Comparison of ENCODE assay signal across 31 cellular contexts in genomic region chr12:10115890-10116289, GRCh38. TPM values are rescaled to one million over a fixed set of nuclear protein-coding genes. Genes with fewer than 3 reads are reported as not detected.
"Had no signal": no experiment of that assay in that cellular context is flagged by ENCODE, and none has a peak within 500 bp of the region (broad histone marks: within the 10 kb centered on the region; RNA-seq: fewer than 3 reads in every experiment).

No MANE protein-coding gene starts in this region.

- H3K27ac Mint-ChIP-seq: activated CD4-positive, alpha-beta T cell treated with anti-CD3 and anti-CD28 coated beads, Interleukin-2, amount 10 ng/mL, durations not matched to agents 24 days and 14 days; activated CD8-positive, alpha-beta T cell treated with anti-CD3 and anti-CD28 coated beads, Interleukin-2, amount 10 ng/mL, durations not matched to agents 7 days and 5 days; activated naive CD4-positive, alpha-beta T cell treated with anti-CD3 and anti-CD28 coated beads, Interleukin-2, amount 50 U/mL, for 24 hours; activated naive CD8-positive, alpha-beta T cell treated with anti-CD3 and anti-CD28 coated beads, Interleukin-2, amount 10 ng/mL, durations not matched to agents 7 days and 5 days; activated T-cell treated with anti-CD3 and anti-CD28 coated beads, Interleukin-2, amount 50 U/mL, for 24 hours; activated T-helper 2 cell treated with anti-CD3 and anti-CD28 coated beads, Interferon-gamma antibody, Interleukin-2, Interleukin-4, amounts not matched to agents 10 μg/mL and 5 μg/mL and 100 μg/mL, durations not matched to agents 14 hours and 24 hours and 36 hours; T-helper 1 cell treated with Interleukin-12 subunit alpha and Interleukin-12 subunit beta and Interleukin-4 antibody, amounts not matched to agents 30 μg/mL and 1 μg/mL, for 36 hours; T-helper 2 cell treated with Interferon-gamma antibody and Interleukin-4, amounts not matched to agents 5 μg/mL and 100 μg/mL, for 36 hours had no signal

- H3K9me3 ChIP-seq: ascending aorta, Peyer's patch, SJSA1, SK-N-SH had no signal

- FAIRE-seq: TTC549 had no signal

- H3K4me3 Mint-ChIP-seq: activated CD4-positive, alpha-beta T cell treated with anti-CD3 and anti-CD28 coated beads, Interleukin-2, amount 10 ng/mL, durations not matched to agents 24 days and 14 days; activated CD8-positive, alpha-beta T cell treated with anti-CD3 and anti-CD28 coated beads, Interleukin-2, amount 10 ng/mL, durations not matched to agents 7 days and 5 days; activated naive CD4-positive, alpha-beta T cell treated with anti-CD3 and anti-CD28 coated beads, Interleukin-2, amount 50 U/mL, for 24 hours; activated naive CD8-positive, alpha-beta T cell treated with anti-CD3 and anti-CD28 coated beads, Interleukin-2, amount 10 ng/mL, durations not matched to agents 7 days and 5 days; activated T-cell treated with anti-CD3 and anti-CD28 coated beads, Interleukin-2, amount 50 U/mL, for 24 hours; T-helper 1 cell treated with Interleukin-12 subunit alpha and Interleukin-12 subunit beta and Interleukin-4 antibody, amounts not matched to agents 30 μg/mL and 1 μg/mL, for 36 hours; T-helper 2 cell treated with Interferon-gamma antibody and Interleukin-4, amounts not matched to agents 5 μg/mL and 100 μg/mL, for 36 hours had no signal

- H3K4me3 ChIP-seq: ascending aorta, breast epithelium, Peyer's patch, SJSA1 had no signal

- H3K4me1 Mint-ChIP-seq: activated CD4-positive, alpha-beta T cell treated with anti-CD3 and anti-CD28 coated beads, Interleukin-2, amount 10 ng/mL, durations not matched to agents 24 days and 14 days; activated naive CD4-positive, alpha-beta T cell treated with anti-CD3 and anti-CD28 coated beads, Interleukin-2, amount 50 U/mL, for 24 hours; activated naive CD8-positive, alpha-beta T cell treated with anti-CD3 and anti-CD28 coated beads, Interleukin-2, amount 10 ng/mL, durations not matched to agents 7 days and 5 days had no signal

- H3K36me3 Mint-ChIP-seq: activated naive CD4-positive, alpha-beta T cell treated with anti-CD3 and anti-CD28 coated beads, Interleukin-2, amount 50 U/mL, for 24 hours; activated naive CD8-positive, alpha-beta T cell treated with anti-CD3 and anti-CD28 coated beads, Interleukin-2, amount 10 ng/mL, durations not matched to agents 7 days and 5 days had no signal

- H3K9me3 Mint-ChIP-seq: activated CD4-positive, alpha-beta T cell treated with anti-CD3 and anti-CD28 coated beads, Interleukin-2, amount 10 ng/mL, durations not matched to agents 24 days and 14 days; activated naive CD4-positive, alpha-beta T cell treated with anti-CD3 and anti-CD28 coated beads, Interleukin-2, amount 50 U/mL, for 24 hours; activated T-cell treated with anti-CD3 and anti-CD28 coated beads, Interleukin-2, amount 50 U/mL, for 24 hours; activated T-helper 2 cell treated with anti-CD3 and anti-CD28 coated beads, Interferon-gamma antibody, Interleukin-2, Interleukin-4, amounts not matched to agents 10 μg/mL and 5 μg/mL and 100 μg/mL, durations not matched to agents 14 hours and 24 hours and 36 hours; T-helper 1 cell treated with Interleukin-12 subunit alpha and Interleukin-12 subunit beta and Interleukin-4 antibody, amounts not matched to agents 30 μg/mL and 1 μg/mL, for 36 hours; T-helper 2 cell treated with Interferon-gamma antibody and Interleukin-4, amounts not matched to agents 5 μg/mL and 100 μg/mL, for 36 hours had no signal

- H3K4me2 ChIP-seq: SK-N-SH had no signal

- H3K27ac ChIP-seq: ascending aorta, breast epithelium, Peyer's patch, SJSA1 had no signal

- H3K27me3 Mint-ChIP-seq: activated T-cell treated with anti-CD3 and anti-CD28 coated beads, Interleukin-2, amount 50 U/mL, for 24 hours had no signal

- ATAC-seq: activated CD8-positive, alpha-beta T cell treated with anti-CD3 and anti-CD28 coated beads, Interleukin-2, amount 10 ng/mL, durations not matched to agents 7 days and 5 days; PC-3 had no signal

- H3K4me1 ChIP-seq: ascending aorta, breast epithelium, Peyer's patch had no signal

- DNase-seq: activated CD4-positive, alpha-beta T cell treated with anti-CD3 and anti-CD28 coated beads, Interleukin-2, amount 10 ng/mL, durations not matched to agents 24 days and 14 days; activated CD4-positive, alpha-beta T cell treated with anti-CD3 and anti-CD28 coated beads, Interleukin-2, amount 50 U/mL, for 48 hours; activated CD8-positive, alpha-beta T cell treated with anti-CD3 and anti-CD28 coated beads, Interleukin-2, amount 10 ng/mL, durations not matched to agents 7 days and 5 days; activated gamma-delta T cell; activated naive CD4-positive, alpha-beta T cell treated with Interleukin-2 at 50 U/mL for 16 hours; activated naive CD8-positive, alpha-beta T cell treated with anti-CD3 and anti-CD28 coated beads, Interleukin-2, amount 10 ng/mL, durations not matched to agents 7 days and 5 days; activated T-cell treated with anti-CD3 and anti-CD28 coated beads, Interleukin-2, amount 50 U/mL, for 24 hours; amygdala; central memory CD4-positive, alpha-beta T cell; NCI-H1092 treated with DMSO at 0.1 percent for 48 hours; NCI-H1417; NCI-H1694; NCI-H1930; NCI-H2081 treated with DMSO at 0.1 percent for 48 hours; NCI-H510A; NCI-H526; NCI-H748 treated with DMSO at 0.1 percent for 48 hours; NK-92 treated with Interleukin-12 subunit alpha and Interleukin-12 subunit beta, amount 100 ng/mL, for 24 hours; PC-3; Peyer's patch; RPMI8226; SHP77 treated with DMSO at 0.1 percent for 48 hours; SK-N-SH had no signal

RNA-seq across cellular contexts. Expression of gene CLEC7A, which starts 14.1 kb away (rescaled TPM):
- total RNA-seq: activated CD4-positive, alpha-beta T cell treated with anti-CD3 and anti-CD28 coated beads, Interleukin-2, amount 10 ng/mL, durations not matched to agents 24 days and 14 days; activated CD8-positive, alpha-beta T cell treated with anti-CD3 and anti-CD28 coated beads, Interleukin-2, amount 10 ng/mL, durations not matched to agents 7 days and 5 days; activated T-helper 2 cell treated with anti-CD3 and anti-CD28 coated beads, Interferon-gamma antibody, Interleukin-2, Interleukin-4, amounts not matched to agents 10 μg/mL and 5 μg/mL and 100 μg/mL, durations not matched to agents 14 hours and 24 hours and 36 hours; SJSA1 had no signal
- polyA plus RNA-seq: SK-N-SH had no signal

RNA-seq across cellular contexts. Expression of gene CLEC1A, which starts 17.1 kb away (rescaled TPM):
- total RNA-seq: activated CD4-positive, alpha-beta T cell treated with anti-CD3 and anti-CD28 coated beads, Interleukin-2, amount 10 ng/mL, durations not matched to agents 24 days and 14 days; activated CD8-positive, alpha-beta T cell treated with anti-CD3 and anti-CD28 coated beads, Interleukin-2, amount 10 ng/mL, durations not matched to agents 7 days and 5 days; activated naive CD8-positive, alpha-beta T cell treated with anti-CD3 and anti-CD28 coated beads, Interleukin-2, amount 10 ng/mL, durations not matched to agents 7 days and 5 days; activated T-helper 2 cell treated with anti-CD3 and anti-CD28 coated beads, Interferon-gamma antibody, Interleukin-2, Interleukin-4, amounts not matched to agents 10 μg/mL and 5 μg/mL and 100 μg/mL, durations not matched to agents 14 hours and 24 hours and 36 hours; PC-3; SJSA1 had no signal
- polyA plus RNA-seq: SK-N-SH had no signal

RNA-seq across cellular contexts. Expression of gene OLR1, which starts 56.0 kb away (rescaled TPM):
- total RNA-seq: activated CD4-positive, alpha-beta T cell treated with anti-CD3 and anti-CD28 coated beads, Interleukin-2, amount 10 ng/mL, durations not matched to agents 24 days and 14 days; activated CD8-positive, alpha-beta T cell treated with anti-CD3 and anti-CD28 coated beads, Interleukin-2, amount 10 ng/mL, durations not matched to agents 7 days and 5 days; activated naive CD8-positive, alpha-beta T cell treated with anti-CD3 and anti-CD28 coated beads, Interleukin-2, amount 10 ng/mL, durations not matched to agents 7 days and 5 days; activated T-helper 2 cell treated with anti-CD3 and anti-CD28 coated beads, Interferon-gamma antibody, Interleukin-2, Interleukin-4, amounts not matched to agents 10 μg/mL and 5 μg/mL and 100 μg/mL, durations not matched to agents 14 hours and 24 hours and 36 hours; Peyer's patch had no signal
- polyA plus RNA-seq: SK-N-SH had no signal
